In the genomic region with DNA sequence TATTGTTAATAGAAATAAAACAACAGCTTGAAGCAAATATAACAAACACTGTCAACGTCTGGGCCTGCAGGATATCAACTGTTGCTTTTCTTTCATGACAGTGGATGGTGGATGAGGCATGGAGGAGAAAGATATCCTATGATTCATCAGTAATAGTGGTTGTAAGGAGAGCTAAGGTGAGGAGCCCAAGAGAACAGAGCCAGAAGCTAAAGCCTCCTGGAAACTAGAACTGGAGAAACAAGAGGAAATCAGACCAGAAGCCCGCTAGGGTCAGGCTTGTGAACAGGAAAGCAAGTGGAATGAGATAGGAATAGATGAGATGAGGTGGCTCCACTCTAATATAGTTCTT, we compare ENCODE assay signal across 26 cellular contexts. TPM values are rescaled to one million over a fixed set of nuclear protein-coding genes. Genes with fewer than 3 reads are reported as not detected.
DNase-seq lines count a peak whose midpoint lies in the region; ATAC-seq and TF ChIP-seq lines count a peak whose summit lies in the region.
"Had no signal": no experiment of that assay in that cellular context is flagged by ENCODE, and none has a peak within 500 bp of the region (broad histone marks: within the 10 kb centered on the region; RNA-seq: fewer than 3 reads in every experiment).

No MANE protein-coding gene starts in this region.

- TF ChIP-seq CTCF in SK-N-SH (IDR thresholded peaks at IDR 0.05), result no peak
- no peak for TF ChIP-seq CTCF in fibroblast of mammary gland (conservative IDR thresholded peaks at IDR 0.05; ENCODE audit: control insufficient read depth, insufficient read depth, low read depth, low read length)
- no peak for TF ChIP-seq CTCF in upper lobe of left lung (IDR thresholded peaks at IDR 0.05)

- no peaks in the 10 kb centered on the region for H3K27me3 ChIP-seq in SK-N-SH (ENCODE audit: insufficient read depth)
- H3K27me3 ChIP-seq in upper lobe of left lung, result no peaks in the 10 kb centered on the region
- H3K27me3 ChIP-seq: left lung, ovary, right atrium auricular region, suprapubic skin had no signal

- CTCF ChIA-PET in SK-N-SH (lab: Yijun Ruan, JAX), result no interaction called here

- peak overlapping the region; percentile 59; the same call in 1 of the 2 replicates for H2AFZ ChIP-seq in SK-N-SH (ENCODE audit: low read depth)

- H3K79me2 ChIP-seq in SK-N-SH (ENCODE audit: insufficient read depth), result no peaks in the 10 kb centered on the region

- H3K9me3 ChIP-seq in SK-N-SH, result no peaks in the 10 kb centered on the region
- no peaks in the 10 kb centered on the region for H3K9me3 ChIP-seq in upper lobe of left lung
- H3K9me3 ChIP-seq: heart right ventricle, left lung, ovary, right atrium auricular region, suprapubic skin had no signal

- H3K4me3 ChIP-seq in SK-N-SH (ENCODE audit: low read depth in 2 of 2, low read length in 1 of 2), result no peak overlapping the region
- H3K4me3 ChIP-seq in fibroblast of mammary gland (ENCODE audit: control insufficient read depth, low read depth, low read length), result no peak overlapping the region
- no peak overlapping the region for H3K4me3 ChIP-seq in upper lobe of left lung
- H3K4me3 ChIP-seq: heart right ventricle, left lung, ovary, right atrium auricular region, suprapubic skin had no signal

- no peaks in the 10 kb centered on the region for H3F3A ChIP-seq in SK-N-SH (replicated peaks; ENCODE audit: insufficient read depth)

- no peak overlapping the region for H3K4me2 ChIP-seq in SK-N-SH

- no peaks in the 10 kb centered on the region for H4K20me1 ChIP-seq in SK-N-SH (ENCODE audit: insufficient read depth)

- no peak for TF ChIP-seq RAD21 in SK-N-SH (IDR thresholded peaks at IDR 0.05; ENCODE audit: low read length)

- TF ChIP-seq POLR2A in upper lobe of left lung (IDR thresholded peaks at IDR 0.05), result no peak

- H3K27ac ChIP-seq in SK-N-SH (ENCODE audit: low read depth in 2 of 2, low read length in 1 of 2), result no peak overlapping the region
- H3K27ac ChIP-seq in upper lobe of left lung, result no peak overlapping the region
- H3K27ac ChIP-seq: heart right ventricle, left lung, ovary, right atrium auricular region, suprapubic skin had no signal

- ATAC-seq in upper lobe of left lung (ENCODE audit: low FRiP score in 2 of 2) (no peak), HG03139 (IDR thresholded peaks at IDR 0.05; ENCODE audit: unreplicated experiment) (no peak)
- ATAC-seq: heart right ventricle; HepG2; left lung; Right ventricle myocardium inferior; stimulated activated memory B cell treated with anti-CD40 and anti-IgM and Interleukin-4, amounts not matched to agents 10 μg/mL and 1 μg/mL and 100 μg/mL, for 72 hours had no signal

- 54% methylated on average over 2 of the region's 2 CpGs for WGBS in SK-N-SH (ENCODE audit: low lambda C conversion rate)
- WGBS in upper lobe of left lung, 2 donors, result 80 to 83% methylated on average over 2 of the region's 2 CpGs

- H3K36me3 ChIP-seq in SK-N-SH (replicated peaks in 1 of 2; ENCODE audit: control insufficient read depth in 1 of 2, insufficient read depth in 2 of 2, low read length in 1 of 2), result no peaks in the 10 kb centered on the region
- H3K36me3 ChIP-seq in upper lobe of left lung, result no peaks in the 10 kb centered on the region
- H3K36me3 ChIP-seq: heart right ventricle, left lung, ovary, right atrium auricular region, suprapubic skin had no signal

- no peak overlapping the region for H3K9ac ChIP-seq in SK-N-SH

- TF ChIP-seq EP300 in SK-N-SH (IDR thresholded peaks at IDR 0.05; ENCODE audit: borderline replicate concordance in 1 of 2, low read depth in 1 of 2, low read length in 1 of 2), result no peak
- TF ChIP-seq EP300 in upper lobe of left lung (IDR thresholded peaks at IDR 0.05), result no peak

- DNase-seq in HPDE6-E6E7 (ENCODE audit: extremely low spot score) (peak; percentile 46), SK-N-SH (no peak), fibroblast of mammary gland (ENCODE audit: low read depth) (peak; percentile 7), GDM1 (lab: John Stamatoyannopoulos, UW) (no peak), RKO (ENCODE audit: low spot score) (no peak), upper lobe of left lung (no peak)
- DNase-seq: anterior cingulate cortex; caudate nucleus; CD4-positive, CD25-positive, alpha-beta regulatory T cell; heart right ventricle; left lung; midbrain; NCI-H1092; NCI-H187 treated with DMSO at 0.1 percent for 48 hours; NCI-H748 treated with DMSO at 0.1 percent for 48 hours; ovary; stimulated activated CD4-positive, alpha-beta T cell treated with anti-CD3 and anti-CD28 coated beads, Interleukin-4, amount 100 ng/mL, for 1 hour; T1000 had no signal

- POLR2A ChIA-PET in SK-N-SH (lab: Yijun Ruan, JAX), result no interaction called here

- no peaks in the 10 kb centered on the region for H3K9me2 ChIP-seq in SK-N-SH

- H3K4me1 ChIP-seq in SK-N-SH (ENCODE audit: control insufficient read depth in 1 of 2, insufficient read depth in 2 of 2, low read depth in 1 of 2, low read length in 1 of 2) (peaks cover 0 to 7% of the 10 kb centered on the region in 2 experiments; a peak in 1 of 4 replicates), upper lobe of left lung (no peaks in the 10 kb centered on the region)
- H3K4me1 ChIP-seq: heart right ventricle, left lung, right atrium auricular region, suprapubic skin had no signal

TF ChIP-seq in SK-N-SH, 30 proteins besides CTCF, POLR2A, EP300 and RAD21:
- TF ChIP-seq FOXJ3 (CRISPR knock-in tag; IDR thresholded peaks at IDR 0.05), result no peak
- no peak for TF ChIP-seq RFX5 (IDR thresholded peaks at IDR 0.05; ENCODE audit: low read length)
- TF ChIP-seq, protein P1, sequence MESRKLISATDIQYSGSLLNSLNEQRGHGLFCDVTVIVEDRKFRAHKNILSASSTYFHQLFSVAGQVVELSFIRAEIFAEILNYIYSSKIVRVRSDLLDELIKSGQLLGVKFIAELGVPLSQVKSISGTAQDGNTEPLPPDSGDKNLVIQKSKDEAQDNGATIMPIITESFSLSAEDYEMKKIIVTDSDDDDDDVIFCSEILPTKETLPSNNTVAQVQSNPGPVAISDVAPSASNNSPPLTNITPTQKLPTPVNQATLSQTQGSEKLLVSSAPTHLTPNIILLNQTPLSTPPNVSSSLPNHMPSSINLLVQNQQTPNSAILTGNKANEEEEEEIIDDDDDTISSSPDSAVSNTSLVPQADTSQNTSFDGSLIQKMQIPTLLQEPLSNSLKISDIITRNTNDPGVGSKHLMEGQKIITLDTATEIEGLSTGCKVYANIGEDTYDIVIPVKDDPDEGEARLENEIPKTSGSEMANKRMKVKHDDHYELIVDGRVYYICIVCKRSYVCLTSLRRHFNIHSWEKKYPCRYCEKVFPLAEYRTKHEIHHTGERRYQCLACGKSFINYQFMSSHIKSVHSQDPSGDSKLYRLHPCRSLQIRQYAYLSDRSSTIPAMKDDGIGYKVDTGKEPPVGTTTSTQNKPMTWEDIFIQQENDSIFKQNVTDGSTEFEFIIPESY (IDR thresholded peaks at IDR 0.05; ENCODE audit: borderline replicate concordance, low read depth), result no peak
- TF ChIP-seq, protein P2, sequence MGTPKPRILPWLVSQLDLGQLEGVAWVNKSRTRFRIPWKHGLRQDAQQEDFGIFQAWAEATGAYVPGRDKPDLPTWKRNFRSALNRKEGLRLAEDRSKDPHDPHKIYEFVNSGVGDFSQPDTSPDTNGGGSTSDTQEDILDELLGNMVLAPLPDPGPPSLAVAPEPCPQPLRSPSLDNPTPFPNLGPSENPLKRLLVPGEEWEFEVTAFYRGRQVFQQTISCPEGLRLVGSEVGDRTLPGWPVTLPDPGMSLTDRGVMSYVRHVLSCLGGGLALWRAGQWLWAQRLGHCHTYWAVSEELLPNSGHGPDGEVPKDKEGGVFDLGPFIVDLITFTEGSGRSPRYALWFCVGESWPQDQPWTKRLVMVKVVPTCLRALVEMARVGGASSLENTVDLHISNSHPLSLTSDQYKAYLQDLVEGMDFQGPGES (IDR thresholded peaks at IDR 0.05; ENCODE audit: low read depth, low read length), result no peak
- no peak for TF ChIP-seq JUND (IDR thresholded peaks at IDR 0.05)
- no peak for TF ChIP-seq SIN3A (IDR thresholded peaks at IDR 0.05; ENCODE audit: borderline replicate concordance, low read depth, low read length)
- TF ChIP-seq, protein P3, sequence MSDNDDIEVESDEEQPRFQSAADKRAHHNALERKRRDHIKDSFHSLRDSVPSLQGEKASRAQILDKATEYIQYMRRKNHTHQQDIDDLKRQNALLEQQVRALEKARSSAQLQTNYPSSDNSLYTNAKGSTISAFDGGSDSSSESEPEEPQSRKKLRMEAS (IDR thresholded peaks at IDR 0.05; ENCODE audit: low read depth), result no peak
- TF ChIP-seq FOXM1 (IDR thresholded peaks at IDR 0.05; ENCODE audit: low read depth), result no peak
- no peak for TF ChIP-seq POLR2AphosphoS5 (IDR thresholded peaks at IDR 0.05; ENCODE audit: low read depth, low read length)
- no peak for TF ChIP-seq TAF1 (IDR thresholded peaks at IDR 0.05; ENCODE audit: borderline replicate concordance, low read depth, low read length)
- TF ChIP-seq, protein P4, sequence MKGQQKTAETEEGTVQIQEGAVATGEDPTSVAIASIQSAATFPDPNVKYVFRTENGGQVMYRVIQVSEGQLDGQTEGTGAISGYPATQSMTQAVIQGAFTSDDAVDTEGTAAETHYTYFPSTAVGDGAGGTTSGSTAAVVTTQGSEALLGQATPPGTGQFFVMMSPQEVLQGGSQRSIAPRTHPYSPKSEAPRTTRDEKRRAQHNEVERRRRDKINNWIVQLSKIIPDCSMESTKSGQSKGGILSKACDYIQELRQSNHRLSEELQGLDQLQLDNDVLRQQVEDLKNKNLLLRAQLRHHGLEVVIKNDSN (IDR thresholded peaks at IDR 0.05; ENCODE audit: borderline replicate concordance, low read depth), result no peak
- TF ChIP-seq TEAD4 (IDR thresholded peaks at IDR 0.05; ENCODE audit: borderline replicate concordance, insufficient read depth), result no peak
- no peak for TF ChIP-seq GATA2 (CRISPR knock-in tag; IDR thresholded peaks at IDR 0.05)
- no peak for TF ChIP-seq RCOR1 (IDR thresholded peaks at IDR 0.05; ENCODE audit: low read length)
- TF ChIP-seq SMC3 (IDR thresholded peaks at IDR 0.05; ENCODE audit: low read depth, low read length), result no peak
- TF ChIP-seq YY1 (IDR thresholded peaks at IDR 0.05; ENCODE audit: low read depth), result no peak
- no peak for TF ChIP-seq RXRA (IDR thresholded peaks at IDR 0.05; ENCODE audit: borderline replicate concordance, low read depth)

RNA-seq across cellular contexts. Expression of a gene that starts 37.7 kb away (rescaled TPM):
- 2.0 and 2.8 TPM in 2 replicates for polyA plus RNA-seq in SK-N-SH (2012; rRNA removed)
- polyA plus RNA-seq in SK-N-SH (2012; cell fraction: cytosol; rRNA removed), result 2.7 and 2.9 TPM in 2 replicates
- 1.00 and 2.0 TPM in 2 replicates for polyA plus RNA-seq in SK-N-SH (2012; cell fraction: nucleus; rRNA removed)
- under 1 TPM in 1 of 6 donors, not detected in 5; 0.29 TPM for total RNA-seq in upper lobe of left lung
- total RNA-seq: CD4-positive, CD25-positive, alpha-beta regulatory T cell; dermis microvascular lymphatic vessel endothelial cell; HepG2; ovary; right atrium auricular region; Right ventricle myocardium inferior; suprapubic skin had no signal
- polyA plus RNA-seq: CD4-positive, CD25-positive, alpha-beta regulatory T cell; heart right ventricle; HepG2; ovary had no signal

RNA-seq across cellular contexts. Expression of a gene that starts 43.1 kb away (rescaled TPM):
- 0.12 and 0.15 TPM in 2 replicates for polyA plus RNA-seq in SK-N-SH (2012; rRNA removed)
- polyA plus RNA-seq in SK-N-SH (2012; cell fraction: cytosol; rRNA removed), result 0.08 and 0.10 TPM in 2 replicates
- polyA plus RNA-seq in SK-N-SH (2012; cell fraction: nucleus; rRNA removed), result 0.06 and 0.10 TPM in 2 replicates
- total RNA-seq in upper lobe of left lung, result under 1 TPM in 2 of 6 donors, not detected in 4; 0.54 to 0.59 TPM
- total RNA-seq: CD4-positive, CD25-positive, alpha-beta regulatory T cell; dermis microvascular lymphatic vessel endothelial cell; fibroblast of villous mesenchyme; heart right ventricle; HepG2; ovary; right atrium auricular region; Right ventricle myocardium inferior had no signal
- polyA plus RNA-seq: CD4-positive, CD25-positive, alpha-beta regulatory T cell; heart right ventricle; HepG2; ovary had no signal

Comparison
In these comparisons a context has a peak if more than half of its experiments do, and no peak if none do; other contexts are left out.
1. DNase-seq: peak in HPDE6-E6E7 (single experiment) and fibroblast of mammary gland (single experiment); none in SK-N-SH (single experiment), GDM1 (single experiment), RKO (single experiment) and upper lobe of left lung (0 of 2).